In the genomic region with DNA sequence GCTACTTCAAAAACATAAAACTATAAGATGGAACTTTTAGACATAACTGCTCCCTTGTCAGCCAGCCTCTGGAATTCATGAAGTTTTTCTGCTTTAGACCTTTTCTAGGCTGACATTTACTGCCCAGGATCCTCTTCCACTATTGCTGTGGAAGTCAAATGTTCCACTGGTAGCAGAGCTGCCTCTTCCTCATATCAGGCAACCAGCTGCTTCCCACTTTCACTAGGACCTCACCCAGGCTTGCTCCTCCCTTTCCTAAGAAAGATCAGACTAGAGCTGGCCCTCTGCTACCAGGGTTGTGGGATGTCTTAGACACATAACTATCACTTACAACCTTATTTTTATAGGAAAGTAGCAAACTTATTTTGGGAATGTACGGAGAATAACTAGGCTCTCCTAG, we compare ENCODE assay signal across 27 cellular contexts.
DNase-seq lines count a peak whose midpoint lies in the region; FAIRE-seq and TF ChIP-seq lines count a peak whose summit lies in the region.
"Had no signal": no experiment of that assay in that cellular context is flagged by ENCODE, and none has a peak within 500 bp of the region (broad histone marks: within the 10 kb centered on the region; RNA-seq: fewer than 3 reads in every experiment).

No MANE protein-coding gene starts in this region.

- H3K27ac ChIP-seq in angular gyrus (ENCODE audit: low read depth, low read length) (peak overlapping the region; percentile 64), layer of hippocampus (ENCODE audit: low read depth, low read length) (peak overlapping the region; percentile 66), substantia nigra (ENCODE audit: low read depth, low read length, poor library complexity, severe bottlenecking) (peak overlapping the region; percentile 68), colonic mucosa (no peak overlapping the region), kidney (ENCODE audit: low read depth in 2 of 2, low read length in 2 of 2) (no peak overlapping the region)
- H3K27ac ChIP-seq: adrenal gland, C4-2B, suprapubic skin had no signal

- H3K9me3 ChIP-seq in colonic mucosa, result no peaks in the 10 kb centered on the region
- no peaks in the 10 kb centered on the region for H3K9me3 ChIP-seq in kidney (ENCODE audit: control insufficient read depth in 1 of 2, low read length in 2 of 2)
- H3K9me3 ChIP-seq: adrenal gland, suprapubic skin had no signal

- H3K36me3 ChIP-seq in colonic mucosa (no peaks in the 10 kb centered on the region), kidney (ENCODE audit: control insufficient read depth in 1 of 2, insufficient read depth in 2 of 2, low read length in 2 of 2) (peaks cover 0 to 4% of the 10 kb centered on the region in 2 donors)
- H3K36me3 ChIP-seq: adrenal gland had no signal

- H3K4me1 ChIP-seq in colonic mucosa, result no peaks in the 10 kb centered on the region
- H3K4me1 ChIP-seq in kidney (ENCODE audit: control insufficient read depth in 1 of 2, insufficient read depth in 1 of 2, low read depth in 1 of 2, low read length in 2 of 2), result no peaks in the 10 kb centered on the region
- H3K4me1 ChIP-seq: adrenal gland, suprapubic skin had no signal

- H3K27me3 ChIP-seq in layer of hippocampus (ENCODE audit: control insufficient read depth, insufficient read depth, low read length) (no peaks in the 10 kb centered on the region), colonic mucosa (no peaks in the 10 kb centered on the region)
- H3K27me3 ChIP-seq: adrenal gland, suprapubic skin had no signal

- FAIRE-seq in kidney (lab: Jason Lieb, UNC), result no peak
- FAIRE-seq: GM18507, urothelium cell line had no signal

- no peak for TF ChIP-seq CTCF in colonic mucosa (IDR thresholded peaks at IDR 0.05)
- no peak for TF ChIP-seq CTCF in kidney (IDR thresholded peaks at IDR 0.05; ENCODE audit: borderline replicate concordance, extremely low read depth, insufficient read depth)

- H3K4me3 ChIP-seq in colonic mucosa (no peak overlapping the region), kidney (ENCODE audit: low read length in 2 of 2) (no peak overlapping the region)
- H3K4me3 ChIP-seq: adrenal gland, smooth muscle cell, suprapubic skin had no signal

- peak; percentile 15 for DNase-seq in OCI-M1 (lab: John Stamatoyannopoulos, UW)
- peak in 5 of 49 donors; percentile 5 to 35 (median 10) for DNase-seq in substantia nigra (lab: John Stamatoyannopoulos, UW)
- no peak for DNase-seq in colonic mucosa
- DNase-seq in stimulated activated naive CD4-positive, alpha-beta T cell (lab: John Stamatoyannopoulos, UW), result no peak
- no peak for DNase-seq in kidney
- DNase-seq: activated CD4-positive, alpha-beta T cell treated with anti-CD3 and anti-CD28 coated beads, Interleukin-2, amount 10 ng/mL, durations not matched to agents 7 days and 5 days; activated naive CD4-positive, alpha-beta T cell treated with Interleukin-2 at 50 U/mL for 16 hours; activated T-cell treated with anti-CD3 and anti-CD28 coated beads, Interleukin-2, amount 50 U/mL, for 48 hours; Calu3; effector memory CD8-positive, alpha-beta T cell; H7; mesendoderm; naive B cell; NCI-H1105; NCI-H2029; NCI-H2227 treated with DMSO at 0.1 percent for 48 hours; NCI-H69; stimulated activated CD4-positive, alpha-beta T cell treated with anti-CD3 and anti-CD28 coated beads, Interleukin-2, amount 100 ng/mL, for 24 hours; T-helper 17 cell had no signal

- no peak overlapping the region for H3K9ac ChIP-seq in colonic mucosa (ENCODE audit: low read depth in 2 of 2, low read length in 2 of 2)
- H3K9ac ChIP-seq in kidney (ENCODE audit: low read length in 2 of 2), result no peak overlapping the region

- intact Hi-C loops in colonic mucosa (cut with DNase I) (loop anchor here (5.0 kb wide), 1 partner anchor 356 kb away; no protein-coding TSS in a partner anchor), kidney (cut with DNase I) (no loop called here)

Comparison
In these comparisons a context has a peak if more than half of its experiments do, and no peak if none do; other contexts are left out.
1. H3K27ac ChIP-seq: peak in angular gyrus (single experiment), layer of hippocampus (single experiment) and substantia nigra (single experiment); none in colonic mucosa (single experiment) and kidney (0 of 2).